12 cellular contexts compared by ENCODE assay signal in genomic region chr10:44352316-44353127, GRCh38. TPM values are rescaled to one million over a fixed set of nuclear protein-coding genes. Genes with fewer than 3 reads are reported as not detected.
DNase-seq lines count a peak whose midpoint lies in the region; ATAC-seq and TF ChIP-seq lines count a peak whose summit lies in the region.
"Had no signal": no experiment of that assay in that cellular context is flagged by ENCODE, and none has a peak within 500 bp of the region (broad histone marks: within the 10 kb centered on the region; RNA-seq: fewer than 3 reads in every experiment).

No MANE protein-coding gene starts in this region.

- no peak overlapping the region for H2BK120ac ChIP-seq in neuronal stem cell (ENCODE audit: low read depth, low read length)

- H3K4me2 ChIP-seq in neuronal stem cell (ENCODE audit: insufficient read depth, low read length, poor library complexity, severe bottlenecking), result no peak overlapping the region

- no peak overlapping the region for H3K14ac ChIP-seq in neuronal stem cell (ENCODE audit: low read length)

- intact Hi-C loops in heart left ventricle (cut with DNase I), result no loop called here

- H2AFZ ChIP-seq in neuronal stem cell (ENCODE audit: low read length), result no peak overlapping the region

- H3K36me3 ChIP-seq in heart left ventricle (peaks cover 0 to 4% (median 0%) of the 10 kb centered on the region in 9 donors), neuronal stem cell (replicated peaks in 1 of 2; ENCODE audit: control insufficient read depth in 2 of 2, insufficient read depth in 2 of 2, low read length in 2 of 2) (no peaks in the 10 kb centered on the region)

- H3K9ac ChIP-seq in neuronal stem cell (ENCODE audit: low read depth, low read length, poor library complexity), result no peak overlapping the region

- DNase-seq in AG08396 (ENCODE audit: low spot score) (peak; percentile 77), heart left ventricle (peak; percentile 64 to 87 (median 74)), neuronal stem cell (ENCODE audit: low spot score) (no peak), GM19238 (ENCODE audit: insufficient read length, low spot score) (no peak), NCI-H1436 (lab: John Stamatoyannopoulos, UW) (no peak)
- DNase-seq: GF-D8; NCI-H446 treated with DMSO at 0.1 percent for 48 hours; stimulated activated CD4-positive, alpha-beta T cell treated with anti-CD3 and anti-CD28 coated beads, Interleukin-15, amount 100 ng/mL, for 24 hours had no signal

- H3K9me3 ChIP-seq in heart left ventricle (no peaks in the 10 kb centered on the region), neuronal stem cell (replicated peaks in 1 of 2; ENCODE audit: control insufficient read depth in 2 of 2, insufficient read depth in 1 of 2, low read depth in 1 of 2, low read length in 2 of 2) (no peaks in the 10 kb centered on the region)

- ATAC-seq in heart left ventricle (peak; percentile 52 to 93 (median 86)), GM19324 (IDR thresholded peaks at IDR 0.05; ENCODE audit: low FRiP score, unreplicated experiment) (no peak), HG03159 (IDR thresholded peaks at IDR 0.05; ENCODE audit: unreplicated experiment) (no peak)
- ATAC-seq: stimulated activated memory B cell treated with anti-CD40 and anti-IgM and Interleukin-4, amounts not matched to agents 10 μg/mL and 1 μg/mL and 100 μg/mL, for 72 hours had no signal

- H3K4me3 ChIP-seq in heart left ventricle (no peak overlapping the region), neuronal stem cell (ENCODE audit: low read length in 2 of 2) (no peak overlapping the region)

- H3K4ac ChIP-seq in neuronal stem cell (ENCODE audit: low read length), result no peak overlapping the region

- no peaks in the 10 kb centered on the region for H3K79me1 ChIP-seq in neuronal stem cell (ENCODE audit: low read depth, low read length)

- no peak overlapping the region for H4K91ac ChIP-seq in neuronal stem cell (ENCODE audit: low read depth, low read length, poor library complexity)

- H3K4me1 ChIP-seq in heart left ventricle, result peaks cover 0 to 33% (median 13%) of the 10 kb centered on the region in 12 donors
- peaks cover 0 to 2% of the 10 kb centered on the region in 2 donors for H3K4me1 ChIP-seq in neuronal stem cell (ENCODE audit: control insufficient read depth in 2 of 2, insufficient read depth in 1 of 2, low read depth in 1 of 2, low read length in 2 of 2)

- H3K27me3 ChIP-seq in heart left ventricle, result no peaks in the 10 kb centered on the region
- no peaks in the 10 kb centered on the region for H3K27me3 ChIP-seq in neuronal stem cell (ENCODE audit: control insufficient read depth in 3 of 3, insufficient read depth in 3 of 3, low read depth in 1 of 3, low read length in 3 of 3)

- no peak overlapping the region for H2AK5ac ChIP-seq in neuronal stem cell (ENCODE audit: low read depth, low read length)

- no peak overlapping the region for H2BK15ac ChIP-seq in neuronal stem cell (ENCODE audit: low read length)

- peak overlapping the region; percentile 14 for H3K23ac ChIP-seq in neuronal stem cell (ENCODE audit: low read depth, low read length, poor library complexity)

- TF ChIP-seq POLR2A in heart left ventricle (IDR thresholded peaks at IDR 0.05), result no peak

- H2BK5ac ChIP-seq in neuronal stem cell (ENCODE audit: low read length), result no peak overlapping the region

- H2BK12ac ChIP-seq in neuronal stem cell (ENCODE audit: low read length), result no peak overlapping the region

- peak overlapping the region in 5 of 12 donors; percentile 28 to 54 (median 49) for H3K27ac ChIP-seq in heart left ventricle
- H3K27ac ChIP-seq in neuronal stem cell (replicated peaks; ENCODE audit: low read length), result no peak overlapping the region

- no peak overlapping the region for H4K8ac ChIP-seq in neuronal stem cell (ENCODE audit: low read depth, low read length)

- TF ChIP-seq CTCF in heart left ventricle (IDR thresholded peaks at IDR 0.05), result no peak

- H3K18ac ChIP-seq in neuronal stem cell (ENCODE audit: low read length), result no peak overlapping the region

- 68 to 75% (median 71%) methylated on average over 11 of the region's 11 CpGs for WGBS in heart left ventricle, 4 donors
- no CpG with 5 or more reads among the region's 11 CpGs for WGBS in neuronal stem cell (ENCODE audit: extremely low coverage in 2 of 2, insufficient read length in 2 of 2, insufficient replicate concordance in 1 of 2), 2 donors

TF ChIP-seq in PFSK-1, 5 proteins besides CTCF, POLR2A, EP300 and RAD21:
- TF ChIP-seq POLR2AphosphoS5 (IDR thresholded peaks at IDR 0.05; ENCODE audit: low read depth, low read length), result no peak
- TF ChIP-seq REST (IDR thresholded peaks at IDR 0.05; ENCODE audit: insufficient read depth in 1 of 2, low read depth in 2 of 2, low read length in 2 of 2), result peak in 1 of 2 experiments; percentile 49; a peak in 1 of 4 replicates
- TF ChIP-seq FOXP2 (optimal IDR thresholded peaks at IDR 0.05; ENCODE audit: borderline replicate concordance, extremely low read depth, extremely low read length, insufficient read depth), result peak; percentile 90
- peak; percentile 95; the same call in 1 of the 2 replicates for TF ChIP-seq SIN3A (IDR thresholded peaks at IDR 0.05; ENCODE audit: borderline replicate concordance, insufficient read depth, low read length)
- TF ChIP-seq TAF1 (IDR thresholded peaks at IDR 0.05; ENCODE audit: borderline replicate concordance, insufficient read depth, low read length), result no peak

RNA-seq across cellular contexts. Expression of gene CXCL12, which starts 32.4 kb away (rescaled TPM):
- polyA plus RNA-seq in PFSK-1 (2012; ENCODE audit: insufficient read length, low read depth), result not detected
- total RNA-seq in heart left ventricle, result 100 to 1,000 TPM in 7 of 9 donors, 10 to 100 TPM in 2; 70.6 to 203 (median 130) TPM
- 10 to 100 TPM; 56.4 to 71.4 TPM for polyA plus RNA-seq in heart left ventricle
- polyA plus RNA-seq in neuronal stem cell (2013, experiment 1 of 2), result 0.54 TPM
- polyA plus RNA-seq in neuronal stem cell (2013, experiment 2 of 2), result 0.64 TPM

Comparison
In these comparisons a context has a peak if more than half of its experiments do, and no peak if none do; other contexts are left out.
1. DNase-seq: peak in AG08396 (single experiment) and heart left ventricle (5 of 5); none in neuronal stem cell (single experiment), GM19238 (single experiment) and NCI-H1436 (single experiment).
2. ATAC-seq: peak in heart left ventricle (4 of 4); none in GM19324 (single experiment) and HG03159 (single experiment).